ENCODE assay signal across 12 cellular contexts in the genomic region with DNA sequence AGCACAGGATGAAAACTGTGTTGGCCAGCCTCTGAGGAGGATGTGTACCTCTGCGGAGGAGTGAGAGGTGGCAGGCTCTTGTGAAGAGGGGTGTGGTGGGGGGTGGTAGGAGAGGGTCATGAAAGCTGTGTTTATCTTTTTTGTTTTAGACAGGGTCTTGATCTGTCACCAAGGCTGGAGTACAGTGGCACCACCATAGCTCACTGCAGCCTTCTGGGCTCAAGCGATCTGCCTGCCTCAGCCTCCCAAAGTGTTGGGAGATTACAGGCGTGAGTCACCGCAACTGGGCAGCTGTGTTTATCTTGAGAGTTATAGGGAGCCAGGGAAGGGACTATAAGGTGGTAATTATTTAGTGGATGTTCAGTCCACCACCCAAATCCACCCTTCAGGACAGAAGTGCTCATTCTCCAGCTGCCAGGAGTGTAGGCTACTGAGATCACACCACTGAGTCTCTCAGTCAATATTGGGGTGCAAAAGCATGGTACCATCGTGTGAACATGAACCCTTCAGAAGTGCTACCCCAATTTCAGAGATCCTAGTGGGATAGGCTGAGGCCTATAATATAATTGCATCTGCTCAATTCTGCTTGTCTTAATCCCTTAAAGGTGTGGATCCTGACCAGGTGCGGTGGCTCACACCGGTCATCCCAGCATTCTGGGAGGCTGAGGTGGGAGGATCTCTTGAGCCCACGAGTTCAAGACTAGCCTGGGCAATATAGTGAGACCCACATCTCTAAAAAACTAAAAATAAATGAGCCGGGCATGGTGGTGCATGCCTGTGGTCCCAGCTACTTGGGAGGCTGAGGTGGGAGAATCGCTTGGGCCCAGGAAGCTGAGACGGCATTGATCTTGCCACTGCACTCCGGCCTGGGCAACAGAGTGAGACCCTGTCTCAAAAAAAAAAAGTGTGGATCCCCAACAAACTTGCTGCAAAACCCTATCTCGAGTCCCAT. TPM values are rescaled to one million over a fixed set of nuclear protein-coding genes. Genes with fewer than 3 reads are reported as not detected.
DNase-seq lines count a peak whose midpoint lies in the region; ATAC-seq, FAIRE-seq and TF ChIP-seq lines count a peak whose summit lies in the region.
"Had no signal": no experiment of that assay in that cellular context is flagged by ENCODE, and none has a peak within 500 bp of the region (broad histone marks: within the 10 kb centered on the region; RNA-seq: fewer than 3 reads in every experiment).

No MANE protein-coding gene starts in this region.

- TF ChIP-seq CTCF in A549 (IDR thresholded peaks at IDR 0.05) (no peak), Caco-2 (IDR thresholded peaks at IDR 0.05; ENCODE audit: insufficient read depth in 1 of 2, low read depth in 1 of 2, low read length in 1 of 2, severe bottlenecking in 1 of 2, unreplicated experiment in 1 of 2) (no peak), SK-N-SH (IDR thresholded peaks at IDR 0.05) (no peak)

- no peaks in the 10 kb centered on the region for H3K9me2 ChIP-seq in SK-N-SH

- H3K79me2 ChIP-seq in SK-N-SH (ENCODE audit: insufficient read depth), result peaks cover 41% of the 10 kb centered on the region

- FAIRE-seq in A549 (lab: Jason Lieb, UNC), result no peak
- FAIRE-seq: bronchial epithelial cell had no signal

- H3K27ac ChIP-seq in A549 (no peak overlapping the region), SK-N-SH (ENCODE audit: low read depth in 2 of 2, low read length in 1 of 2) (no peak overlapping the region)

- H3K4me1 ChIP-seq in A549 (peaks cover 24% of the 10 kb centered on the region), Caco-2 (peaks cover 26% of the 10 kb centered on the region), SK-N-SH (ENCODE audit: control insufficient read depth in 1 of 2, insufficient read depth in 2 of 2, low read depth in 1 of 2, low read length in 1 of 2) (peaks cover 22 to 27% of the 10 kb centered on the region in 2 experiments)

- intact Hi-C loops in Caco-2 (cut with micrococcal nuclease; ENCODE audit: unreplicated experiment), result no loop called here

- H3K9me3 Mint-ChIP-seq in Caco-2 (ENCODE audit: unreplicated experiment), result no peaks in the 10 kb centered on the region
- no peaks in the 10 kb centered on the region for H3K9me3 Mint-ChIP-seq in T-cell
- H3K9me3 Mint-ChIP-seq in immature natural killer cell, result no peaks in the 10 kb centered on the region

- POLR2A ChIA-PET in A549 (lab: Yijun Ruan, JAX) (no interaction called here), Caco-2 (lab: Charles Lee) (no interaction called here), T-cell (lab: Charles Lee) (no interaction called here), SK-N-SH (lab: Yijun Ruan, JAX) (interaction anchor here (1.2 kb wide), 1 partner anchor 30 kb away, joined by 3 read pairs; no protein-coding TSS in a partner anchor)

- TF ChIP-seq RAD21 in A549 (conservative IDR thresholded peaks at IDR 0.05 in 1 of 2, IDR thresholded peaks at IDR 0.05 in 1 of 2) (no peak), SK-N-SH (IDR thresholded peaks at IDR 0.05; ENCODE audit: low read length) (no peak)

- no peak for ATAC-seq in A549
- no peak for ATAC-seq in T-cell (replicated peaks in 1 of 4)

- no peak overlapping the region for H3K9ac ChIP-seq in SK-N-SH

- H3K27me3 ChIP-seq in Caco-2 (replicated peaks; ENCODE audit: control insufficient read depth, insufficient read depth, low read length) (no peaks in the 10 kb centered on the region), SK-N-SH (ENCODE audit: insufficient read depth) (no peaks in the 10 kb centered on the region), H7 (ENCODE audit: control insufficient read depth, insufficient read depth, low read length) (peaks cover 5% of the 10 kb centered on the region)

- no peak for DNase-seq in A549 (ENCODE audit: low read depth in 1 of 2, low spot score in 1 of 2)
- DNase-seq in Caco-2, result no peak
- DNase-seq in T-cell, result no peak
- no peak for DNase-seq in immature natural killer cell
- DNase-seq in SK-N-SH, result no peak
- DNase-seq in stimulated activated CD4-positive, alpha-beta T cell treated with anti-CD3 and anti-CD28 coated beads, Interleukin-2, amount 100 ng/mL, for 48 hours, result no peak
- DNase-seq in foreskin melanocyte, result no peak
- no peak for DNase-seq in H7
- DNase-seq: activated CD8-positive, alpha-beta memory T cell treated with anti-CD3 and anti-CD28 coated beads, Interleukin-2, amount 50 U/mL, for 4 hours; NCI-H1417 treated with DMSO at 0.1 percent for 48 hours; NCI-H774 had no signal

- no peak for TF ChIP-seq POLR2A in A549 (IDR thresholded peaks at IDR 0.05; ENCODE audit: low read length)

- peaks cover 21% of the 10 kb centered on the region for H4K20me1 ChIP-seq in SK-N-SH (ENCODE audit: insufficient read depth)

- no peaks in the 10 kb centered on the region for H3K27me3 Mint-ChIP-seq in Caco-2 (ENCODE audit: insufficient read depth, unreplicated experiment)
- no peaks in the 10 kb centered on the region for H3K27me3 Mint-ChIP-seq in T-cell
- H3K27me3 Mint-ChIP-seq in immature natural killer cell (ENCODE audit: low read depth in 3 of 3), result peaks cover 2 to 9% (median 5%) of the 10 kb centered on the region in 3 donors

- H3K4me2 ChIP-seq in A549 (peak overlapping the region; percentile 82), SK-N-SH (no peak overlapping the region; the same call in 1 of the 2 replicates)

- CTCF ChIA-PET in A549 (lab: Yijun Ruan, JAX) (interaction anchor here (0.6 to 10.7 kb wide), 8 partner anchors 18 to 237 kb away, joined by 3 to 162 read pairs (median 4); partner anchors contain the start of gene NOL3), Caco-2 (lab: Charles Lee) (no interaction called here), T-cell (lab: Charles Lee) (interaction anchor here (0.5 to 0.7 kb wide), 2 partner anchors 23 to 365 kb away, joined by 3 read pairs; no protein-coding TSS in a partner anchor), SK-N-SH (lab: Yijun Ruan, JAX) (interaction anchor here (1.4 to 3.5 kb wide), 3 partner anchors 35 to 213 kb away, joined by 3 to 11 read pairs (median 9); no protein-coding TSS in a partner anchor)

- no peak overlapping the region for H2AFZ ChIP-seq in SK-N-SH (ENCODE audit: low read depth)

- peaks cover 9% of the 10 kb centered on the region for H3K36me3 ChIP-seq in Caco-2 (ENCODE audit: control insufficient read depth, insufficient read depth, low read length)
- H3K36me3 ChIP-seq in SK-N-SH (replicated peaks in 1 of 2; ENCODE audit: control insufficient read depth in 1 of 2, insufficient read depth in 2 of 2, low read length in 1 of 2), result peaks cover 12 to 27% of the 10 kb centered on the region in 2 experiments
- H3K36me3 ChIP-seq in H7 (replicated peaks; ENCODE audit: control insufficient read depth, insufficient read depth, low read length), result peaks cover 21% of the 10 kb centered on the region

- peak overlapping the region; percentile 54 for H3K27ac Mint-ChIP-seq in Caco-2 (ENCODE audit: unreplicated experiment)
- H3K27ac Mint-ChIP-seq in T-cell, result peak overlapping the region in 1 of 2 donors; percentile 81
- H3K27ac Mint-ChIP-seq in immature natural killer cell, result no peak overlapping the region

- peaks cover 24% of the 10 kb centered on the region for H3F3A ChIP-seq in SK-N-SH (replicated peaks; ENCODE audit: insufficient read depth)

- WGBS in A549 (ENCODE audit: missing lambda C conversion rate), result 68% methylated on average over 13 of the region's 13 CpGs
- WGBS in SK-N-SH (ENCODE audit: low lambda C conversion rate), result 80% methylated on average over 13 of the region's 13 CpGs

- BruUV-seq in Caco-2 (replicated peaks; lab: Mats Ljungman, UMichigan), result no TSS peak

- H3K4me3 Mint-ChIP-seq in Caco-2 (ENCODE audit: unreplicated experiment) (peak overlapping the region; percentile 77), T-cell (peak overlapping the region in 2 of 3 donors; percentile 87 to 91), immature natural killer cell (peak overlapping the region in 3 of 5 donors; percentile 88 to 91 (median 88))

- peaks cover 10% of the 10 kb centered on the region for H3K4me1 Mint-ChIP-seq in Caco-2 (ENCODE audit: low read depth, unreplicated experiment)
- H3K4me1 Mint-ChIP-seq in T-cell, result peaks cover 29 to 42% (median 34%) of the 10 kb centered on the region in 3 donors
- H3K4me1 Mint-ChIP-seq in immature natural killer cell, result peaks cover 32 to 35% of the 10 kb centered on the region in 2 donors

- H3K36me3 Mint-ChIP-seq in Caco-2 (ENCODE audit: insufficient read depth, unreplicated experiment) (peaks cover 33% of the 10 kb centered on the region), T-cell (peaks cover 6% of the 10 kb centered on the region), immature natural killer cell (peaks cover 0 to 3% (median 0%) of the 10 kb centered on the region in 3 donors)

- H3K4me3 ChIP-seq in A549, result no peak overlapping the region
- H3K4me3 ChIP-seq in Caco-2 (ENCODE audit: low read depth, low read length), result no peak overlapping the region
- no peak overlapping the region for H3K4me3 ChIP-seq in SK-N-SH (ENCODE audit: low read depth in 2 of 2, low read length in 1 of 2)
- no peak overlapping the region for H3K4me3 ChIP-seq in H7 (ENCODE audit: insufficient read depth, low read depth, low read length)

- TF ChIP-seq EP300 in A549 (IDR thresholded peaks at IDR 0.05) (no peak), SK-N-SH (IDR thresholded peaks at IDR 0.05; ENCODE audit: borderline replicate concordance in 1 of 2, low read depth in 1 of 2, low read length in 1 of 2) (no peak)

- H3K9me3 ChIP-seq in A549 (no peaks in the 10 kb centered on the region), Caco-2 (no peaks in the 10 kb centered on the region), SK-N-SH (no peaks in the 10 kb centered on the region)

RNA-seq across cellular contexts. Expression of gene EXOC3L1, which starts 0.8 kb away (rescaled TPM):
- polyA plus RNA-seq in A549 (2011; rRNA removed), result 0.06 TPM in 1 of 2 replicates, not detected in the other
- 0.12 and 0.15 TPM in 2 replicates for polyA plus RNA-seq in A549 (2012; cell fraction: cytosol; rRNA removed)
- 0.09 and 0.24 TPM in 2 replicates for polyA plus RNA-seq in A549 (2012; cell fraction: nucleus; rRNA removed)
- not detected in 3 replicates for polyA plus RNA-seq in A549 (2017; fragmentation: RNase III; extraction: RNeasy Plus Mini Kit Qiagen cat#74134 plus additional on column Dnase treatment)
- polyA minus RNA-seq in A549 (2011; rRNA and poly(A)+ RNA removed), result not detected in 2 replicates
- 0.61 and 0.72 TPM in 2 replicates for total RNA-seq in Caco-2 (2022)
- total RNA-seq in T-cell, result under 1 TPM in 1 of 5 donors, not detected in 4; 0.25 TPM
- polyA plus RNA-seq in immature natural killer cell, result not detected
- polyA plus RNA-seq in SK-N-SH (2012; rRNA removed), result 0.46 and 0.83 TPM in 2 replicates
- 0.22 and 0.26 TPM in 2 replicates for polyA plus RNA-seq in SK-N-SH (2012; cell fraction: cytosol; rRNA removed)
- 1.8 and 3.1 TPM in 2 replicates for polyA plus RNA-seq in SK-N-SH (2012; cell fraction: nucleus; rRNA removed)
- 3.6 and 4.8 TPM in 2 replicates for total RNA-seq in H7 (2014; rRNA removed; shearing (Covaris generic))
- total RNA-seq: bronchial epithelial cell had no signal

RNA-seq across cellular contexts. Expression of gene E2F4, which starts 1.2 kb away (rescaled TPM):
- polyA plus RNA-seq in A549 (2011; rRNA removed) (65.1 and 71.8 TPM in 2 replicates), A549 (2017; fragmentation: RNase III; extraction: RNeasy Plus Mini Kit Qiagen cat#74134 plus additional on column Dnase treatment) (66.0 to 69.6 TPM (median 66.6 TPM) in 3 replicates), immature natural killer cell (10 to 100 TPM; 42.7 to 85.3 (median 76.0) TPM), SK-N-SH (2012; rRNA removed) (168 and 210 TPM in 2 replicates)
- polyA plus RNA-seq in A549 (2012; cell fraction: cytosol; rRNA removed), result 128 and 154 TPM in 2 replicates
- polyA plus RNA-seq in A549 (2012; cell fraction: nucleus; rRNA removed), result 347 and 361 TPM in 2 replicates
- polyA minus RNA-seq in A549 (2011; rRNA and poly(A)+ RNA removed), result 106 and 115 TPM in 2 replicates
- total RNA-seq in Caco-2 (2022) (113 and 115 TPM in 2 replicates), T-cell (10 to 100 TPM; 59.4 to 97.1 (median 83.1) TPM)
- polyA plus RNA-seq in SK-N-SH (2012; cell fraction: cytosol; rRNA removed), result 67.3 and 95.5 TPM in 2 replicates
- 745 and 747 TPM in 2 replicates for polyA plus RNA-seq in SK-N-SH (2012; cell fraction: nucleus; rRNA removed)
- 104 and 117 TPM in 2 replicates for total RNA-seq in H7 (2014; rRNA removed; shearing (Covaris generic))

RNA-seq across cellular contexts. Expression of gene MATCAP1, which starts 7.0 kb away (rescaled TPM):
- polyA plus RNA-seq in A549 (2011; rRNA removed) (7.2 and 7.5 TPM in 2 replicates), A549 (2017; fragmentation: RNase III; extraction: RNeasy Plus Mini Kit Qiagen cat#74134 plus additional on column Dnase treatment) (16.1 to 23.5 TPM (median 20.8 TPM) in 3 replicates), immature natural killer cell (under 1 TPM in 1 of 3 donors, not detected in 2; 1.00 TPM), SK-N-SH (2012; rRNA removed) (68.5 and 83.5 TPM in 2 replicates)
- polyA plus RNA-seq in A549 (2012; cell fraction: cytosol; rRNA removed), result 14.3 and 20.0 TPM in 2 replicates
- 109 and 134 TPM in 2 replicates for polyA plus RNA-seq in A549 (2012; cell fraction: nucleus; rRNA removed)
- polyA minus RNA-seq in A549 (2011; rRNA and poly(A)+ RNA removed), result 10.8 and 13.6 TPM in 2 replicates
- total RNA-seq in Caco-2 (2022) (22.2 and 28.6 TPM in 2 replicates), T-cell (10 to 100 TPM; 11.3 to 16.5 (median 14.8) TPM)
- polyA plus RNA-seq in SK-N-SH (2012; cell fraction: cytosol; rRNA removed), result 9.5 and 20.4 TPM in 2 replicates
- 409 and 450 TPM in 2 replicates for polyA plus RNA-seq in SK-N-SH (2012; cell fraction: nucleus; rRNA removed)
- total RNA-seq in H7 (2014; rRNA removed; shearing (Covaris generic)), result 16.2 and 18.9 TPM in 2 replicates

RNA-seq across cellular contexts. Expression of gene ELMO3, which starts 8.2 kb away (rescaled TPM):
- polyA plus RNA-seq in A549 (2011; rRNA removed) (0.62 and 1.0 TPM in 2 replicates), A549 (2017; fragmentation: RNase III; extraction: RNeasy Plus Mini Kit Qiagen cat#74134 plus additional on column Dnase treatment) (1.3 to 1.5 TPM (median 1.4 TPM) in 3 replicates), immature natural killer cell (not detected), SK-N-SH (2012; rRNA removed) (2.3 and 3.1 TPM in 2 replicates)
- 2.0 and 2.1 TPM in 2 replicates for polyA plus RNA-seq in A549 (2012; cell fraction: cytosol; rRNA removed)
- 13.0 and 15.7 TPM in 2 replicates for polyA plus RNA-seq in A549 (2012; cell fraction: nucleus; rRNA removed)
- 0.78 and 1.2 TPM in 2 replicates for polyA minus RNA-seq in A549 (2011; rRNA and poly(A)+ RNA removed)
- total RNA-seq in Caco-2 (2022) (27.8 and 28.7 TPM in 2 replicates), T-cell (10 to 100 TPM in 1 of 5 donors, 1 to 10 TPM in 4; 3.8 to 11.7 (median 8.8) TPM)
- 0.58 and 0.90 TPM in 2 replicates for polyA plus RNA-seq in SK-N-SH (2012; cell fraction: cytosol; rRNA removed)
- 20.1 and 23.3 TPM in 2 replicates for polyA plus RNA-seq in SK-N-SH (2012; cell fraction: nucleus; rRNA removed)
- 10.4 and 11.4 TPM in 2 replicates for total RNA-seq in H7 (2014; rRNA removed; shearing (Covaris generic))

RNA-seq across cellular contexts. Expression of gene NOL3, which starts 20.4 kb away (rescaled TPM):
- polyA plus RNA-seq in A549 (2011; rRNA removed) (22.6 and 24.4 TPM in 2 replicates), A549 (2017; fragmentation: RNase III; extraction: RNeasy Plus Mini Kit Qiagen cat#74134 plus additional on column Dnase treatment) (38.5 to 41.3 TPM (median 39.1 TPM) in 3 replicates), immature natural killer cell (under 1 TPM in 2 of 3 donors, not detected in 1; 0.18 to 0.47 TPM), SK-N-SH (2012; rRNA removed) (34.1 and 38.7 TPM in 2 replicates)
- 36.9 and 41.0 TPM in 2 replicates for polyA plus RNA-seq in A549 (2012; cell fraction: cytosol; rRNA removed)
- 53.4 and 79.4 TPM in 2 replicates for polyA plus RNA-seq in A549 (2012; cell fraction: nucleus; rRNA removed)
- 9.0 and 10.6 TPM in 2 replicates for polyA minus RNA-seq in A549 (2011; rRNA and poly(A)+ RNA removed)
- total RNA-seq in Caco-2 (2022) (17.4 and 22.4 TPM in 2 replicates), T-cell (1 to 10 TPM; 2.1 to 8.0 (median 5.2) TPM)
- 16.9 and 22.0 TPM in 2 replicates for polyA plus RNA-seq in SK-N-SH (2012; cell fraction: cytosol; rRNA removed)
- polyA plus RNA-seq in SK-N-SH (2012; cell fraction: nucleus; rRNA removed), result 131 and 167 TPM in 2 replicates
- 5.3 and 7.4 TPM in 2 replicates for total RNA-seq in H7 (2014; rRNA removed; shearing (Covaris generic))
